1 cellular context compared by ENCODE assay signal in genomic region chr21:37220981-37221664, GRCh38.
A peak's percentile ranks its signal among the peaks of the same experiment; 100 is the strongest.
TF ChIP-seq lines count a peak whose summit lies in the region.

No MANE protein-coding gene starts in this region.

TF ChIP-seq in HepG2, 621 proteins besides CTCF, POLR2A, EP300 and RAD21 (continued from another document and continues in another):
- TF ChIP-seq, protein P1, sequence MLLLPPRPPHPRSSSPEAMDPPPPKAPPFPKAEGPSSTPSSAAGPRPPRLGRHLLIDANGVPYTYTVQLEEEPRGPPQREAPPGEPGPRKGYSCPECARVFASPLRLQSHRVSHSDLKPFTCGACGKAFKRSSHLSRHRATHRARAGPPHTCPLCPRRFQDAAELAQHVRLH (CRISPR knock-in tag; IDR thresholded peaks at IDR 0.05; ENCODE audit: borderline replicate concordance, low read depth): peak; percentile 91; the same call in 1 of the 2 replicates
- TF ChIP-seq MEF2D (CRISPR knock-in tag; IDR thresholded peaks at IDR 0.05): peak; percentile 81
- TF ChIP-seq AHDC1 (CRISPR knock-in tag; IDR thresholded peaks at IDR 0.05; ENCODE audit: borderline replicate concordance): 0 out of 2 replicates have a peak, but pooled peaks have one; percentile 4
- TF ChIP-seq ELF1 (CRISPR knock-in tag; IDR thresholded peaks at IDR 0.05): peak; percentile 98
- no peak for TF ChIP-seq ARID2 (CRISPR knock-in tag; IDR thresholded peaks at IDR 0.05; ENCODE audit: borderline replicate concordance)
- TF ChIP-seq GTF3A (CRISPR knock-in tag; conservative IDR thresholded peaks at IDR 0.05): no peak
- TF ChIP-seq SRSF4 (IDR thresholded peaks at IDR 0.05; ENCODE audit: low read depth, low read length, poor library complexity, severe bottlenecking): no peak
- no peak for TF ChIP-seq RCOR2 (CRISPR knock-in tag; IDR thresholded peaks at IDR 0.05)
- TF ChIP-seq TRAFD1 (CRISPR knock-in tag; IDR thresholded peaks at IDR 0.05; ENCODE audit: borderline replicate concordance): no peak
- no peak for TF ChIP-seq TRIM24 (CRISPR knock-in tag; IDR thresholded peaks at IDR 0.05)
- TF ChIP-seq, protein P2, sequence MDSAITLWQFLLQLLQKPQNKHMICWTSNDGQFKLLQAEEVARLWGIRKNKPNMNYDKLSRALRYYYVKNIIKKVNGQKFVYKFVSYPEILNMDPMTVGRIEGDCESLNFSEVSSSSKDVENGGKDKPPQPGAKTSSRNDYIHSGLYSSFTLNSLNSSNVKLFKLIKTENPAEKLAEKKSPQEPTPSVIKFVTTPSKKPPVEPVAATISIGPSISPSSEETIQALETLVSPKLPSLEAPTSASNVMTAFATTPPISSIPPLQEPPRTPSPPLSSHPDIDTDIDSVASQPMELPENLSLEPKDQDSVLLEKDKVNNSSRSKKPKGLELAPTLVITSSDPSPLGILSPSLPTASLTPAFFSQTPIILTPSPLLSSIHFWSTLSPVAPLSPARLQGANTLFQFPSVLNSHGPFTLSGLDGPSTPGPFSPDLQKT (CRISPR knock-in tag; IDR thresholded peaks at IDR 0.05; ENCODE audit: borderline replicate concordance): no peak
- no peak for TF ChIP-seq GPN1 (CRISPR knock-in tag; IDR thresholded peaks at IDR 0.05; ENCODE audit: borderline replicate concordance)
- TF ChIP-seq, protein P3, sequence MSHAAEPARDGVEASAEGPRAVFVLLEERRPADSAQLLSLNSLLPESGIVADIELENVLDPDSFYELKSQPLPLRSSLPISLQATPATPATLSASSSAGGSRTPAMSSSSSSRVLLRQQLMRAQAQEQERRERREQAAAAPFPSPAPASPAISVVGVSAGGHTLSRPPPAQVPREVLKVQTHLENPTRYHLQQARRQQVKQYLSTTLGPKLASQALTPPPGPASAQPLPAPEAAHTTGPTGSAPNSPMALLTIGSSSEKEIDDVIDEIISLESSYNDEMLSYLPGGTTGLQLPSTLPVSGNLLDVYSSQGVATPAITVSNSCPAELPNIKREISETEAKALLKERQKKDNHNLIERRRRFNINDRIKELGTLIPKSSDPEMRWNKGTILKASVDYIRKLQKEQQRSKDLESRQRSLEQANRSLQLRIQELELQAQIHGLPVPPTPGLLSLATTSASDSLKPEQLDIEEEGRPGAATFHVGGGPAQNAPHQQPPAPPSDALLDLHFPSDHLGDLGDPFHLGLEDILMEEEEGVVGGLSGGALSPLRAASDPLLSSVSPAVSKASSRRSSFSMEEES (CRISPR knock-in tag; IDR thresholded peaks at IDR 0.05): peak; percentile 95
- TF ChIP-seq, protein P4, sequence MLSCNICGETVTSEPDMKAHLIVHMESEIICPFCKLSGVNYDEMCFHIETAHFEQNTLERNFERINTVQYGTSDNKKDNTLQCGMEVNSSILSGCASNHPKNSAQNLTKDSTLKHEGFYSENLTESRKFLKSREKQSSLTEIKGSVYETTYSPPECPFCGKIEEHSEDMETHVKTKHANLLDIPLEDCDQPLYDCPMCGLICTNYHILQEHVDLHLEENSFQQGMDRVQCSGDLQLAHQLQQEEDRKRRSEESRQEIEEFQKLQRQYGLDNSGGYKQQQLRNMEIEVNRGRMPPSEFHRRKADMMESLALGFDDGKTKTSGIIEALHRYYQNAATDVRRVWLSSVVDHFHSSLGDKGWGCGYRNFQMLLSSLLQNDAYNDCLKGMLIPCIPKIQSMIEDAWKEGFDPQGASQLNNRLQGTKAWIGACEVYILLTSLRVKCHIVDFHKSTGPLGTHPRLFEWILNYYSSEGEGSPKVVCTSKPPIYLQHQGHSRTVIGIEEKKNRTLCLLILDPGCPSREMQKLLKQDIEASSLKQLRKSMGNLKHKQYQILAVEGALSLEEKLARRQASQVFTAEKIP (CRISPR knock-in tag; IDR thresholded peaks at IDR 0.05; ENCODE audit: borderline replicate concordance): no peak
- TF ChIP-seq ZNF12 (CRISPR knock-in tag; IDR thresholded peaks at IDR 0.05): peak; percentile 24; the same call in 1 of the 2 replicates
- no peak; the same call in 1 of the 2 replicates for TF ChIP-seq ZNF629 (CRISPR knock-in tag; conservative IDR thresholded peaks at IDR 0.05)
- TF ChIP-seq ZNF672 (CRISPR knock-in tag; IDR thresholded peaks at IDR 0.05): no peak
- TF ChIP-seq RERE (CRISPR knock-in tag; IDR thresholded peaks at IDR 0.05; ENCODE audit: low read depth): 0 out of 2 replicates have a peak, but pooled peaks have one; percentile 45
- TF ChIP-seq ZNF598 (CRISPR knock-in tag; IDR thresholded peaks at IDR 0.05; ENCODE audit: borderline replicate concordance): peak; percentile 86
- no peak for TF ChIP-seq HMGA1 (CRISPR knock-in tag; conservative IDR thresholded peaks at IDR 0.05)
- TF ChIP-seq ZBTB1 (CRISPR knock-in tag; IDR thresholded peaks at IDR 0.05; ENCODE audit: borderline replicate concordance): no peak
- TF ChIP-seq ZNF451 (CRISPR knock-in tag; IDR thresholded peaks at IDR 0.05): 0 out of 2 replicates have a peak, but pooled peaks have one; percentile 38
- 0 out of 2 replicates have a peak, but pooled peaks have one; percentile 75 for TF ChIP-seq ZNF674 (CRISPR knock-in tag; IDR thresholded peaks at IDR 0.05; ENCODE audit: low read depth)
- TF ChIP-seq FOXA1 (IDR thresholded peaks at IDR 0.05): no peak
- peak; percentile 42; the same call in 1 of the 2 replicates for TF ChIP-seq FOXA1 (CRISPR knock-in tag; IDR thresholded peaks at IDR 0.05)
- TF ChIP-seq MIER3 (CRISPR knock-in tag; IDR thresholded peaks at IDR 0.05; ENCODE audit: borderline replicate concordance): 0 out of 2 replicates have a peak, but pooled peaks have one; percentile 32
- peak; percentile 78; the same call in 1 of the 2 replicates for TF ChIP-seq ZKSCAN8 (CRISPR knock-in tag; IDR thresholded peaks at IDR 0.05; ENCODE audit: borderline replicate concordance)
- TF ChIP-seq ZNF652 (CRISPR knock-in tag; IDR thresholded peaks at IDR 0.05; ENCODE audit: borderline replicate concordance, low read depth): no peak
- TF ChIP-seq, protein P5, sequence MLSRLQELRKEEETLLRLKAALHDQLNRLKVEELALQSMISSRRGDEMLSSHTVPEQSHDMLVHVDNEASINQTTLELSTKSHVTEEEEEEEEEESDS (CRISPR knock-in tag; IDR thresholded peaks at IDR 0.05; ENCODE audit: borderline replicate concordance): no peak
- TF ChIP-seq RAD51 (IDR thresholded peaks at IDR 0.05; ENCODE audit: borderline replicate concordance): peak; percentile 99
- TF ChIP-seq, protein P6, sequence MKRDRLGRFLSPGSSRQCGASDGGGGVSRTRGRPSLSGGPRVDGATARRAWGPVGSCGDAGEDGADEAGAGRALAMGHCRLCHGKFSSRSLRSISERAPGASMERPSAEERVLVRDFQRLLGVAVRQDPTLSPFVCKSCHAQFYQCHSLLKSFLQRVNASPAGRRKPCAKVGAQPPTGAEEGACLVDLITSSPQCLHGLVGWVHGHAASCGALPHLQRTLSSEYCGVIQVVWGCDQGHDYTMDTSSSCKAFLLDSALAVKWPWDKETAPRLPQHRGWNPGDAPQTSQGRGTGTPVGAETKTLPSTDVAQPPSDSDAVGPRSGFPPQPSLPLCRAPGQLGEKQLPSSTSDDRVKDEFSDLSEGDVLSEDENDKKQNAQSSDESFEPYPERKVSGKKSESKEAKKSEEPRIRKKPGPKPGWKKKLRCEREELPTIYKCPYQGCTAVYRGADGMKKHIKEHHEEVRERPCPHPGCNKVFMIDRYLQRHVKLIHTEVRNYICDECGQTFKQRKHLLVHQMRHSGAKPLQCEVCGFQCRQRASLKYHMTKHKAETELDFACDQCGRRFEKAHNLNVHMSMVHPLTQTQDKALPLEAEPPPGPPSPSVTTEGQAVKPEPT (CRISPR knock-in tag; IDR thresholded peaks at IDR 0.05; ENCODE audit: low read depth): no peak
- TF ChIP-seq POLR2AphosphoS5 (IDR thresholded peaks at IDR 0.05; ENCODE audit: low read depth, low read length): peak; percentile 83
- TF ChIP-seq ZIK1 (CRISPR knock-in tag; IDR thresholded peaks at IDR 0.05; ENCODE audit: borderline replicate concordance, low read depth): peak; percentile 74
- 0 out of 2 replicates have a peak, but pooled peaks have one; percentile 58 for TF ChIP-seq ZNF224 (CRISPR knock-in tag; IDR thresholded peaks at IDR 0.05)
- peak; percentile 86 for TF ChIP-seq STAG1 (CRISPR knock-in tag; IDR thresholded peaks at IDR 0.05)
- TF ChIP-seq ZMAT3 (CRISPR knock-in tag; conservative IDR thresholded peaks at IDR 0.05): 0 out of 2 replicates have a peak, but pooled peaks have one; percentile 64
